ENCODE assay signal across 17 cellular contexts in genomic region chr1:84757301-84757700, GRCh38.
DNase-seq lines count a peak whose midpoint lies in the region; ATAC-seq and TF ChIP-seq lines count a peak whose summit lies in the region.
"Had no signal": no experiment of that assay in that cellular context is flagged by ENCODE, and none has a peak within 500 bp of the region (broad histone marks: within the 10 kb centered on the region; RNA-seq: fewer than 3 reads in every experiment).

No MANE protein-coding gene starts in this region.

- H3K4me3 Mint-ChIP-seq in glutamatergic neuron (ENCODE audit: unreplicated experiment), result no peak overlapping the region
- H3K4me3 Mint-ChIP-seq: activated CD8-positive, alpha-beta memory T cell treated with anti-CD3 and anti-CD28 coated beads, Interleukin-2, amount 10 ng/mL, durations not matched to agents 7 days and 5 days had no signal

- TF ChIP-seq CTCF in C4-2B (conservative IDR thresholded peaks at IDR 0.05) (peak; percentile 37), HFF-Myc (IDR thresholded peaks at IDR 0.05; ENCODE audit: low read depth, low read length, missing control alignments) (peak; percentile 31), VCaP (conservative IDR thresholded peaks at IDR 0.05) (peak; percentile 59), glutamatergic neuron (IDR thresholded peaks at IDR 0.05; ENCODE audit: partially characterized antibody, unreplicated experiment) (peak; percentile 46)

- ATAC-seq in HG02870 (IDR thresholded peaks at IDR 0.05; ENCODE audit: unreplicated experiment), result no peak
- ATAC-seq: activated CD8-positive, alpha-beta memory T cell treated with anti-CD3 and anti-CD28 coated beads, Interleukin-2, amount 10 ng/mL, durations not matched to agents 7 days and 5 days; left ventricle myocardium superior had no signal

- no peaks in the 10 kb centered on the region for H3K36me3 Mint-ChIP-seq in glutamatergic neuron (ENCODE audit: unreplicated experiment)
- H3K36me3 Mint-ChIP-seq: activated CD8-positive, alpha-beta memory T cell treated with anti-CD3 and anti-CD28 coated beads, Interleukin-2, amount 10 ng/mL, durations not matched to agents 7 days and 5 days had no signal

- H3K4me1 Mint-ChIP-seq in glutamatergic neuron (ENCODE audit: low read depth, unreplicated experiment), result peaks cover 37% of the 10 kb centered on the region

- no peak overlapping the region for H3K27ac ChIP-seq in C4-2B
- H3K27ac ChIP-seq in VCaP, result no peak overlapping the region
- H3K27ac ChIP-seq: parathyroid adenoma had no signal

- H3K27ac Mint-ChIP-seq in glutamatergic neuron (ENCODE audit: unreplicated experiment), result no peak overlapping the region
- H3K27ac Mint-ChIP-seq: activated CD8-positive, alpha-beta memory T cell treated with anti-CD3 and anti-CD28 coated beads, Interleukin-2, amount 10 ng/mL, durations not matched to agents 7 days and 5 days had no signal

- H3K9me3 Mint-ChIP-seq in glutamatergic neuron (ENCODE audit: unreplicated experiment), result peaks cover 9% of the 10 kb centered on the region

- peaks cover 6% of the 10 kb centered on the region for H3K27me3 Mint-ChIP-seq in glutamatergic neuron (ENCODE audit: unreplicated experiment)

- H3K4me3 ChIP-seq in HFF-Myc (replicated peaks; ENCODE audit: low read depth, low read length), result no peak overlapping the region

- DNase-seq in HFF-Myc (ENCODE audit: extremely low read depth, low read depth) (no peak), glutamatergic neuron (no peak), T-helper 2 cell (no peak), NCI-H748 (lab: John Stamatoyannopoulos, UW; ENCODE audit: unreplicated experiment) (no peak), NCI-H226 (no peak)
- DNase-seq: activated CD8-positive, alpha-beta memory T cell treated with anti-CD3 and anti-CD28 coated beads, Interleukin-2, amount 10 ng/mL, durations not matched to agents 7 days and 5 days; activated effector memory CD4-positive, alpha-beta T cell treated with Interleukin-2 at 50 U/mL for 16 hours; AML-193; Kasumi-1; left ventricle myocardium superior; NCI-H1436 treated with DMSO at 0.1 percent for 48 hours; NCI-H446 treated with DMSO at 0.1 percent for 48 hours; T1000 had no signal
